In genomic region chr6:161440299-161440698, GRCh38 we compare ENCODE assay signal across 1 cellular context.
TF ChIP-seq lines count a peak whose summit lies in the region.

No MANE protein-coding gene starts in this region.

TF ChIP-seq in K562, 482 proteins besides CTCF, POLR2A, EP300 and RAD21:
- TF ChIP-seq MTA1 (IDR thresholded peaks at IDR 0.05; ENCODE audit: borderline replicate concordance), result no peak
- no peak for TF ChIP-seq ZNF551 (CRISPR knock-in tag; IDR thresholded peaks at IDR 0.05)
- TF ChIP-seq SPI1 (IDR thresholded peaks at IDR 0.05; ENCODE audit: borderline replicate concordance, low read depth, low read length), result 0 out of 2 replicates have a peak, but pooled peaks have one; percentile 10
- no peak for TF ChIP-seq ZNF217 (CRISPR knock-in tag; IDR thresholded peaks at IDR 0.05)
- no peak for TF ChIP-seq ZBTB40 (IDR thresholded peaks at IDR 0.05)
- no peak for TF ChIP-seq ZBTB40 (CRISPR knock-in tag; IDR thresholded peaks at IDR 0.05)
